26 cellular contexts compared by ENCODE assay signal in genomic region chr6:157116420-157116819, GRCh38.
A peak's percentile ranks its signal among the peaks of the same experiment; 100 is the strongest.
DNase-seq lines count a peak whose midpoint lies in the region; ATAC-seq, FAIRE-seq and TF ChIP-seq lines count a peak whose summit lies in the region.
"Had no signal": no experiment of that assay in that cellular context is flagged by ENCODE, and none has a peak within 500 bp of the region (broad histone marks: within the 10 kb centered on the region; RNA-seq: fewer than 3 reads in every experiment).

No MANE protein-coding gene starts in this region.

- BruUV-seq in K562 (replicated peaks; lab: Mats Ljungman, UMichigan), result no TSS peak

- CTCF ChIA-PET in SK-N-SH (lab: Yijun Ruan, JAX) (interaction anchor here (1.1 to 1.4 kb wide), 2 partner anchors 22 to 71 kb away, joined by 4 to 5 read pairs; no protein-coding TSS in a partner anchor), K562 (lab: Yijun Ruan, JAX; ENCODE audit: low intra/inter-chr PET ratio) (no interaction called here)

- peaks cover 8 to 21% of the 10 kb centered on the region in 2 experiments for H3K36me3 ChIP-seq in SK-N-SH (replicated peaks in 1 of 2; ENCODE audit: control insufficient read depth in 1 of 2, insufficient read depth in 2 of 2, low read length in 1 of 2)
- H3K36me3 ChIP-seq in K562 (ENCODE audit: control insufficient read depth, insufficient read depth, low read length), result no peaks in the 10 kb centered on the region
- H3K36me3 ChIP-seq in WERI-Rb-1, result peaks cover 9% of the 10 kb centered on the region; the same call in 1 of the 2 replicates

- intact Hi-C loops in K562 (cut with micrococcal nuclease), result no loop called here

- H4K20me1 ChIP-seq in SK-N-SH (ENCODE audit: insufficient read depth) (no peaks in the 10 kb centered on the region), K562 (replicated peaks; ENCODE audit: control insufficient read depth, insufficient read depth, low read length) (no peaks in the 10 kb centered on the region)

- in situ Hi-C loops in K562 (cut with MboI), result no loop called here

- TF ChIP-seq EP300 in SK-N-SH (IDR thresholded peaks at IDR 0.05; ENCODE audit: borderline replicate concordance in 1 of 2, low read depth in 1 of 2, low read length in 1 of 2), result no peak
- no peak for TF ChIP-seq EP300 in K562 (IDR thresholded peaks at IDR 0.05; ENCODE audit: low read length)

- TF ChIP-seq POLR2A in K562 (conservative IDR thresholded peaks at IDR 0.05), result no peak

- no peak overlapping the region for H3K4me3 Mint-ChIP-seq in neural crest cell
- H3K4me3 Mint-ChIP-seq: CD4-positive, alpha-beta memory T cell; T-cell had no signal

- H3K4me1 ChIP-seq in SK-N-SH (ENCODE audit: control insufficient read depth in 1 of 2, insufficient read depth in 2 of 2, low read depth in 1 of 2, low read length in 1 of 2) (peaks cover 0 to 18% of the 10 kb centered on the region in 2 experiments; a peak in 2 of 4 replicates), K562 (replicated peaks in 1 of 2; ENCODE audit: control insufficient read depth in 2 of 2, insufficient read depth in 2 of 2, low read length in 2 of 2) (no peaks in the 10 kb centered on the region)

- H3K27ac ChIP-seq in SK-N-SH (ENCODE audit: low read depth in 2 of 2, low read length in 1 of 2), result peak overlapping the region in 1 of 2 experiments; percentile 34; a peak in 2 of 4 replicates
- H3K27ac ChIP-seq in K562 (ENCODE audit: extremely low read depth, low read depth, low read length), result no peak overlapping the region
- no peak overlapping the region for H3K27ac ChIP-seq in WERI-Rb-1
- H3K27ac ChIP-seq: BLaER1 treated with 17β-estradiol and CSF1 and Interleukin-3, amounts not matched to agents 10 nM and 100 nM; SK-N-MC had no signal

- POLR2A ChIA-PET in SK-N-SH (lab: Yijun Ruan, JAX), result no interaction called here
- POLR2A ChIA-PET in K562 (lab: Yijun Ruan, JAX), result no interaction called here

- no peak overlapping the region for H3K4me2 ChIP-seq in SK-N-SH
- H3K4me2 ChIP-seq in K562 (ENCODE audit: insufficient read depth, low read length), result no peak overlapping the region
- H3K4me2 ChIP-seq: BLaER1 treated with 17β-estradiol and CSF1 and Interleukin-3, amounts not matched to agents 10 nM and 100 nM had no signal

- ATAC-seq in SK-N-SH treated with all-trans-retinoic acid at 6 μM for 48 hours (no peak), K562 (no peak), GM21619 (IDR thresholded peaks at IDR 0.05; ENCODE audit: unreplicated experiment) (no peak), HG03378 (IDR thresholded peaks at IDR 0.05; ENCODE audit: unreplicated experiment) (no peak)
- ATAC-seq: PC-3, T-cell had no signal

- peak; percentile 22; the same call in 1 of the 2 replicates for TF ChIP-seq RAD21 in SK-N-SH (IDR thresholded peaks at IDR 0.05; ENCODE audit: low read length)
- TF ChIP-seq RAD21 in K562 (CRISPR knock-in tag; conservative IDR thresholded peaks at IDR 0.05 in 1 of 2, IDR thresholded peaks at IDR 0.05 in 1 of 2), result no peak

- no peaks in the 10 kb centered on the region for H3K9me2 ChIP-seq in SK-N-SH

- H3K79me2 ChIP-seq in SK-N-SH (ENCODE audit: insufficient read depth) (no peaks in the 10 kb centered on the region; the same call in 1 of the 2 replicates), K562 (ENCODE audit: control insufficient read depth, insufficient read depth, low read length) (no peaks in the 10 kb centered on the region)

- H3K9me3 ChIP-seq in SK-N-SH, result no peaks in the 10 kb centered on the region
- H3K9me3 ChIP-seq in K562 (replicated peaks; ENCODE audit: control insufficient read depth, insufficient read depth, low read depth, low read length), result no peaks in the 10 kb centered on the region
- no peaks in the 10 kb centered on the region for H3K9me3 ChIP-seq in WERI-Rb-1 (ENCODE audit: severe bottlenecking)
- H3K9me3 ChIP-seq: Caco-2 had no signal

- H3K9me1 ChIP-seq in K562 (ENCODE audit: control insufficient read depth, insufficient read depth, low read length), result no peaks in the 10 kb centered on the region

- peaks cover 11% of the 10 kb centered on the region for H3K4me1 Mint-ChIP-seq in neural crest cell

- no peak overlapping the region for H3K4me3 ChIP-seq in SK-N-SH (ENCODE audit: low read depth in 2 of 2, low read length in 1 of 2)
- no peak overlapping the region for H3K4me3 ChIP-seq in K562
- H3K4me3 ChIP-seq in WERI-Rb-1 (ENCODE audit: low read depth, low read length), result no peak overlapping the region
- H3K4me3 ChIP-seq: BLaER1 treated with 17β-estradiol and CSF1 and Interleukin-3, amounts not matched to agents 10 nM and 100 nM; SK-N-MC had no signal

- 51% methylated on average over 3 of the region's 3 CpGs for WGBS in SK-N-SH (ENCODE audit: low lambda C conversion rate)
- 83% methylated on average over 3 of the region's 3 CpGs for WGBS in K562 (ENCODE audit: insufficient coverage, low coverage, missing lambda C conversion rate)

- no peak overlapping the region for H3K9ac ChIP-seq in SK-N-SH
- H3K9ac ChIP-seq in K562 (ENCODE audit: insufficient read depth in 1 of 2, low read depth in 2 of 2, low read length in 2 of 2), result no peak overlapping the region
- H3K9ac ChIP-seq: BLaER1 treated with 17β-estradiol and CSF1 and Interleukin-3, amounts not matched to agents 10 nM and 100 nM had no signal

- H3K27me3 ChIP-seq in SK-N-SH (ENCODE audit: insufficient read depth) (no peaks in the 10 kb centered on the region), K562 (ENCODE audit: control insufficient read depth in 2 of 2, insufficient read depth in 2 of 2, low read length in 2 of 2) (no peaks in the 10 kb centered on the region), WERI-Rb-1 (ENCODE audit: insufficient read depth, low read depth, severe bottlenecking) (no peaks in the 10 kb centered on the region)
- H3K27me3 ChIP-seq: BLaER1 treated with 17β-estradiol and CSF1 and Interleukin-3, amounts not matched to agents 10 nM and 100 nM had no signal

- no peaks in the 10 kb centered on the region for H3K27me3 Mint-ChIP-seq in neural crest cell (ENCODE audit: low read depth)
- H3K27me3 Mint-ChIP-seq: CD4-positive, alpha-beta memory T cell; T-cell had no signal

- DNase-seq in SK-N-SH (peak; percentile 51), NCI-H146 treated with DMSO at 0.1 percent for 48 hours (lab: John Stamatoyannopoulos, UW; ENCODE audit: unreplicated experiment) (peak; percentile 13), K562 (ENCODE audit: extremely low read depth in 1 of 4, low spot score in 3 of 4) (no peak), neural crest cell (ENCODE audit: low read depth, low spot score) (no peak), WERI-Rb-1 (no peak)
- DNase-seq: 8988T; Caco-2; CD4-positive, alpha-beta memory T cell; DMS 273 treated with DMSO at 0.1 percent for 48 hours; KG1; NCI-H1092 treated with DMSO at 0.1 percent for 48 hours; NCI-H1436 treated with DMSO at 0.1 percent for 48 hours; NCI-H2029 treated with DMSO at 0.1 percent for 48 hours; NCI-H2171; NCI-H345; PC-3; Right ventricle myocardium superior; T-cell had no signal

- H3K36me3 Mint-ChIP-seq in neural crest cell (ENCODE audit: low read depth), result peaks cover 12% of the 10 kb centered on the region

- no peaks in the 10 kb centered on the region for H3F3A ChIP-seq in SK-N-SH (replicated peaks; ENCODE audit: insufficient read depth)

- peak; percentile 52 for FAIRE-seq in K562 (lab: Jason Lieb, UNC)
- FAIRE-seq: G401.6, GM12892, H1 had no signal

- peak overlapping the region; percentile 35 for H3K27ac Mint-ChIP-seq in neural crest cell (ENCODE audit: unreplicated experiment)
- H3K27ac Mint-ChIP-seq: CD4-positive, alpha-beta memory T cell; T-cell had no signal

- no peak overlapping the region for H2AFZ ChIP-seq in SK-N-SH (ENCODE audit: low read depth)
- no peak overlapping the region for H2AFZ ChIP-seq in K562 (ENCODE audit: low read depth, low read length)

- no peaks in the 10 kb centered on the region for H3K9me3 Mint-ChIP-seq in neural crest cell
- H3K9me3 Mint-ChIP-seq: T-cell had no signal

- TF ChIP-seq CTCF in SK-N-SH (IDR thresholded peaks at IDR 0.05) (no peak), K562 (IDR thresholded peaks at IDR 0.05 in 2 of 3, conservative IDR thresholded peaks at IDR 0.05 in 1 of 3; ENCODE audit: insufficient read depth in 2 of 3, low read depth in 1 of 3, low read length in 3 of 3) (no peak), neural crest cell (conservative IDR thresholded peaks at IDR 0.05) (no peak), WERI-Rb-1 (IDR thresholded peaks at IDR 0.05; ENCODE audit: low read depth, low read length) (no peak)

TF ChIP-seq in SK-N-SH, 30 proteins besides CTCF, POLR2A, EP300 and RAD21 (continues in another document):
- no peak for TF ChIP-seq POLR2AphosphoS5 (IDR thresholded peaks at IDR 0.05; ENCODE audit: low read depth, low read length)
- no peak for TF ChIP-seq MAX (IDR thresholded peaks at IDR 0.05; ENCODE audit: low read depth)
- peak; percentile 33 for TF ChIP-seq GATA2 (CRISPR knock-in tag; IDR thresholded peaks at IDR 0.05)

TF ChIP-seq in SK-N-SH treated with all-trans-retinoic acid at 6 μM for 48 hours, 23 proteins besides CTCF, POLR2A, EP300 and RAD21 (continues in another document):
- TF ChIP-seq CSDC2 (CRISPR knock-in tag; IDR thresholded peaks at IDR 0.05), result no peak
- TF ChIP-seq ZNF565 (CRISPR knock-in tag; conservative IDR thresholded peaks at IDR 0.05; ENCODE audit: low read depth), result no peak

TF ChIP-seq in K562, 482 proteins besides CTCF, POLR2A, EP300 and RAD21:
- TF ChIP-seq TOE1 (IDR thresholded peaks at IDR 0.05; ENCODE audit: borderline replicate concordance), result no peak
- no peak for TF ChIP-seq TOE1 (CRISPR knock-in tag; IDR thresholded peaks at IDR 0.05; ENCODE audit: borderline replicate concordance, low read depth)
- no peak for TF ChIP-seq THRB (CRISPR knock-in tag; conservative IDR thresholded peaks at IDR 0.05)
- TF ChIP-seq FIP1L1 (IDR thresholded peaks at IDR 0.05; ENCODE audit: low read depth, low read length, poor library complexity, severe bottlenecking), result no peak
- TF ChIP-seq CBFA2T3 (IDR thresholded peaks at IDR 0.05), result no peak
- TF ChIP-seq POU5F1 (IDR thresholded peaks at IDR 0.05; ENCODE audit: borderline replicate concordance, low read depth, low read length, partially characterized antibody), result no peak

Comparison
In these comparisons a context has a peak if more than half of its experiments do, and no peak if none do; other contexts are left out.
1. DNase-seq: peak in SK-N-SH (single experiment) and NCI-H146 treated with DMSO at 0.1 percent for 48 hours (single experiment); none in K562 (0 of 4), neural crest cell (single experiment) and WERI-Rb-1 (single experiment).
2. Of the 27 proteins assayed by ChIP-seq in both K562 and SK-N-SH: peak only in K562: none; only in SK-N-SH: GATA2 and RAD21; in both: none; in neither: 25.